In genomic region chr2:24075915-24076848, GRCh38 we compare ENCODE assay signal across 1 cellular context.
TF ChIP-seq lines count a peak whose summit lies in the region.

A gene with protein sequence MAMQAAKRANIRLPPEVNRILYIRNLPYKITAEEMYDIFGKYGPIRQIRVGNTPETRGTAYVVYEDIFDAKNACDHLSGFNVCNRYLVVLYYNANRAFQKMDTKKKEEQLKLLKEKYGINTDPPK (minus strand): TSS chr2:24076326. CDS start chr2:24076229, 97 bp downstream.

TF ChIP-seq in HEK293, 187 proteins besides CTCF, POLR2A, EP300 and RAD21 (continued from another document and continues in another):
- TF ChIP-seq, protein P1, sequence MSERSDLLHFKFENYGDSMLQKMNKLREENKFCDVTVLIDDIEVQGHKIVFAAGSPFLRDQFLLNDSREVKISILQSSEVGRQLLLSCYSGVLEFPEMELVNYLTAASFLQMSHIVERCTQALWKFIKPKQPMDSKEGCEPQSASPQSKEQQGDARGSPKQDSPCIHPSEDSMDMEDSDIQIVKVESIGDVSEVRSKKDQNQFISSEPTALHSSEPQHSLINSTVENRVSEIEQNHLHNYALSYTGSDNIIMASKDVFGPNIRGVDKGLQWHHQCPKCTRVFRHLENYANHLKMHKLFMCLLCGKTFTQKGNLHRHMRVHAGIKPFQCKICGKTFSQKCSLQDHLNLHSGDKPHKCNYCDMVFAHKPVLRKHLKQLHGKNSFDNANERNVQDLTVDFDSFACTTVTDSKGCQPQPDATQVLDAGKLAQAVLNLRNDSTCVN (tag by site-specific recombination; optimal IDR thresholded peaks at IDR 0.05) = peak; percentile 27
- TF ChIP-seq ZNF843 (tag by site-specific recombination; IDR thresholded peaks at IDR 0.05) (peak; percentile 74), ZNF335 (tag by site-specific recombination; conservative IDR thresholded peaks at IDR 0.05) (peak; percentile 30), ZFP37 (tag by site-specific recombination; IDR thresholded peaks at IDR 0.05) (peak; percentile 80; the same call in 1 of the 2 replicates), ZXDB (tag by site-specific recombination; IDR thresholded peaks at IDR 0.05) (peak; percentile 95), ZSCAN18 (tag by site-specific recombination; IDR thresholded peaks at IDR 0.05) (no peak), HOXC10 (CRISPR knock-in tag; IDR thresholded peaks at IDR 0.05) (no peak), GLI4 (tag by site-specific recombination; IDR thresholded peaks at IDR 0.05) (0 out of 2 replicates have a peak, but pooled peaks have one; percentile 64), ZNF394 (tag by site-specific recombination; IDR thresholded peaks at IDR 0.05; ENCODE audit: borderline replicate concordance) (peak; percentile 61), ZNF324 (tag by site-specific recombination; IDR thresholded peaks at IDR 0.05) (peak; percentile 80), INSM2 (tag by site-specific recombination; IDR thresholded peaks at IDR 0.05) (peak; percentile 50; the same call in 1 of the 2 replicates), ZNF148 (tag by site-specific recombination; IDR thresholded peaks at IDR 0.05; ENCODE audit: borderline replicate concordance) (no peak), SCRT1 (tag by site-specific recombination; IDR thresholded peaks at IDR 0.05; ENCODE audit: borderline replicate concordance) (no peak), ZNF121 (tag by site-specific recombination; IDR thresholded peaks at IDR 0.05) (no peak), ZNF214 (tag by site-specific recombination; IDR thresholded peaks at IDR 0.05; ENCODE audit: borderline replicate concordance) (no peak), OSR2 (tag by site-specific recombination; IDR thresholded peaks at IDR 0.05) (no peak), REPIN1 (tag by site-specific recombination; IDR thresholded peaks at IDR 0.05; ENCODE audit: low read depth) (0 out of 2 replicates have a peak, but pooled peaks have one; percentile 52), ZNF174 (tag by site-specific recombination; IDR thresholded peaks at IDR 0.05) (no peak), KLF9 (tag by site-specific recombination; IDR thresholded peaks at IDR 0.05; ENCODE audit: low read depth) (peak; percentile 83), ZNF341 (tag by site-specific recombination; IDR thresholded peaks at IDR 0.05; ENCODE audit: low read depth) (peak; percentile 92), GLI2 (tag by site-specific recombination; IDR thresholded peaks at IDR 0.05; ENCODE audit: borderline replicate concordance, low read depth) (no peak), ZNF138 (tag by site-specific recombination; IDR thresholded peaks at IDR 0.05; ENCODE audit: borderline replicate concordance) (no peak), SP3 (tag by site-specific recombination; IDR thresholded peaks at IDR 0.05) (peak; percentile 95), ZNF239 (tag by site-specific recombination; IDR thresholded peaks at IDR 0.05) (no peak), ZNF10 (tag by site-specific recombination; IDR thresholded peaks at IDR 0.05) (no peak), ZNF112 (tag by site-specific recombination; IDR thresholded peaks at IDR 0.05) (no peak), ZNF292 (tag by site-specific recombination; IDR thresholded peaks at IDR 0.05; ENCODE audit: borderline replicate concordance, low read depth) (no peak), ZNF768 (tag by site-specific recombination; IDR thresholded peaks at IDR 0.05) (no peak), ZBTB6 (tag by site-specific recombination; IDR thresholded peaks at IDR 0.05) (peak; percentile 17; the same call in 1 of the 2 replicates), ZNF391 (tag by site-specific recombination; IDR thresholded peaks at IDR 0.05; ENCODE audit: borderline replicate concordance, low read depth) (0 out of 2 replicates have a peak, but pooled peaks have one; percentile 28), ZNF600 (tag by site-specific recombination; IDR thresholded peaks at IDR 0.05) (peak; percentile 86; the same call in 1 of the 2 replicates), PBX3 (CRISPR knock-in tag; IDR thresholded peaks at IDR 0.05) (peak; percentile 90; the same call in 1 of the 2 replicates), ZNF2 (tag by site-specific recombination; IDR thresholded peaks at IDR 0.05) (peak; percentile 76; the same call in 1 of the 2 replicates)
- TF ChIP-seq, protein P2, sequence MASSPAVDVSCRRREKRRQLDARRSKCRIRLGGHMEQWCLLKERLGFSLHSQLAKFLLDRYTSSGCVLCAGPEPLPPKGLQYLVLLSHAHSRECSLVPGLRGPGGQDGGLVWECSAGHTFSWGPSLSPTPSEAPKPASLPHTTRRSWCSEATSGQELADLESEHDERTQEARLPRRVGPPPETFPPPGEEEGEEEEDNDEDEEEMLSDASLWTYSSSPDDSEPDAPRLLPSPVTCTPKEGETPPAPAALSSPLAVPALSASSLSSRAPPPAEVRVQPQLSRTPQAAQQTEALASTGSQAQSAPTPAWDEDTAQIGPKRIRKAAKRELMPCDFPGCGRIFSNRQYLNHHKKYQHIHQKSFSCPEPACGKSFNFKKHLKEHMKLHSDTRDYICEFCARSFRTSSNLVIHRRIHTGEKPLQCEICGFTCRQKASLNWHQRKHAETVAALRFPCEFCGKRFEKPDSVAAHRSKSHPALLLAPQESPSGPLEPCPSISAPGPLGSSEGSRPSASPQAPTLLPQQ (tag by site-specific recombination; IDR thresholded peaks at IDR 0.05) = peak; percentile 40; the same call in 1 of the 2 replicates
- TF ChIP-seq, protein P3, sequence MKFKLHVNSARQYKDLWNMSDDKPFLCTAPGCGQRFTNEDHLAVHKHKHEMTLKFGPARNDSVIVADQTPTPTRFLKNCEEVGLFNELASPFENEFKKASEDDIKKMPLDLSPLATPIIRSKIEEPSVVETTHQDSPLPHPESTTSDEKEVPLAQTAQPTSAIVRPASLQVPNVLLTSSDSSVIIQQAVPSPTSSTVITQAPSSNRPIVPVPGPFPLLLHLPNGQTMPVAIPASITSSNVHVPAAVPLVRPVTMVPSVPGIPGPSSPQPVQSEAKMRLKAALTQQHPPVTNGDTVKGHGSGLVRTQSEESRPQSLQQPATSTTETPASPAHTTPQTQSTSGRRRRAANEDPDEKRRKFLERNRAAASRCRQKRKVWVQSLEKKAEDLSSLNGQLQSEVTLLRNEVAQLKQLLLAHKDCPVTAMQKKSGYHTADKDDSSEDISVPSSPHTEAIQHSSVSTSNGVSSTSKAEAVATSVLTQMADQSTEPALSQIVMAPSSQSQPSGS (tag by site-specific recombination; IDR thresholded peaks at IDR 0.05; ENCODE audit: low read depth) = peak; percentile 70
- TF ChIP-seq, protein P4, sequence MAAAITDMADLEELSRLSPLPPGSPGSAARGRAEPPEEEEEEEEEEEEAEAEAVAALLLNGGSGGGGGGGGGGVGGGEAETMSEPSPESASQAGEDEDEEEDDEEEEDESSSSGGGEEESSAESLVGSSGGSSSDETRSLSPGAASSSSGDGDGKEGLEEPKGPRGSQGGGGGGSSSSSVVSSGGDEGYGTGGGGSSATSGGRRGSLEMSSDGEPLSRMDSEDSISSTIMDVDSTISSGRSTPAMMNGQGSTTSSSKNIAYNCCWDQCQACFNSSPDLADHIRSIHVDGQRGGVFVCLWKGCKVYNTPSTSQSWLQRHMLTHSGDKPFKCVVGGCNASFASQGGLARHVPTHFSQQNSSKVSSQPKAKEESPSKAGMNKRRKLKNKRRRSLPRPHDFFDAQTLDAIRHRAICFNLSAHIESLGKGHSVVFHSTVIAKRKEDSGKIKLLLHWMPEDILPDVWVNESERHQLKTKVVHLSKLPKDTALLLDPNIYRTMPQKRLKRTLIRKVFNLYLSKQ (tag by site-specific recombination; IDR thresholded peaks at IDR 0.05; ENCODE audit: borderline replicate concordance) = no peak
- TF ChIP-seq, protein P5, sequence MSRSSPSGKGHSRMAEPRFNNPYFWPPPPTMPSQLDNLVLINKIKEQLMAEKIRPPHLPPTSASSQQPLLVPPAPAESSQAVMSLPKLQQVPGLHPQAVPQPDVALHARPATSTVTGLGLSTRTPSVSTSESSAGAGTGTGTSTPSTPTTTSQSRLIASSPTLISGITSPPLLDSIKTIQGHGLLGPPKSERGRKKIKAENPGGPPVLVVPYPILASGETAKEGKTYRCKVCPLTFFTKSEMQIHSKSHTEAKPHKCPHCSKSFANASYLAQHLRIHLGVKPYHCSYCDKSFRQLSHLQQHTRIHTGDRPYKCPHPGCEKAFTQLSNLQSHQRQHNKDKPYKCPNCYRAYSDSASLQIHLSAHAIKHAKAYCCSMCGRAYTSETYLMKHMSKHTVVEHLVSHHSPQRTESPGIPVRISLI (tag by site-specific recombination; IDR thresholded peaks at IDR 0.05) = no peak
- TF ChIP-seq, protein P6, sequence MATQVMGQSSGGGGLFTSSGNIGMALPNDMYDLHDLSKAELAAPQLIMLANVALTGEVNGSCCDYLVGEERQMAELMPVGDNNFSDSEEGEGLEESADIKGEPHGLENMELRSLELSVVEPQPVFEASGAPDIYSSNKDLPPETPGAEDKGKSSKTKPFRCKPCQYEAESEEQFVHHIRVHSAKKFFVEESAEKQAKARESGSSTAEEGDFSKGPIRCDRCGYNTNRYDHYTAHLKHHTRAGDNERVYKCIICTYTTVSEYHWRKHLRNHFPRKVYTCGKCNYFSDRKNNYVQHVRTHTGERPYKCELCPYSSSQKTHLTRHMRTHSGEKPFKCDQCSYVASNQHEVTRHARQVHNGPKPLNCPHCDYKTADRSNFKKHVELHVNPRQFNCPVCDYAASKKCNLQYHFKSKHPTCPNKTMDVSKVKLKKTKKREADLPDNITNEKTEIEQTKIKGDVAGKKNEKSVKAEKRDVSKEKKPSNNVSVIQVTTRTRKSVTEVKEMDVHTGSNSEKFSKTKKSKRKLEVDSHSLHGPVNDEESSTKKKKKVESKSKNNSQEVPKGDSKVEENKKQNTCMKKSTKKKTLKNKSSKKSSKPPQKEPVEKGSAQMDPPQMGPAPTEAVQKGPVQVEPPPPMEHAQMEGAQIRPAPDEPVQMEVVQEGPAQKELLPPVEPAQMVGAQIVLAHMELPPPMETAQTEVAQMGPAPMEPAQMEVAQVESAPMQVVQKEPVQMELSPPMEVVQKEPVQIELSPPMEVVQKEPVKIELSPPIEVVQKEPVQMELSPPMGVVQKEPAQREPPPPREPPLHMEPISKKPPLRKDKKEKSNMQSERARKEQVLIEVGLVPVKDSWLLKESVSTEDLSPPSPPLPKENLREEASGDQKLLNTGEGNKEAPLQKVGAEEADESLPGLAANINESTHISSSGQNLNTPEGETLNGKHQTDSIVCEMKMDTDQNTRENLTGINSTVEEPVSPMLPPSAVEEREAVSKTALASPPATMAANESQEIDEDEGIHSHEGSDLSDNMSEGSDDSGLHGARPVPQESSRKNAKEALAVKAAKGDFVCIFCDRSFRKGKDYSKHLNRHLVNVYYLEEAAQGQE (tag by site-specific recombination; IDR thresholded peaks at IDR 0.05) = no peak
